In the genomic region with DNA sequence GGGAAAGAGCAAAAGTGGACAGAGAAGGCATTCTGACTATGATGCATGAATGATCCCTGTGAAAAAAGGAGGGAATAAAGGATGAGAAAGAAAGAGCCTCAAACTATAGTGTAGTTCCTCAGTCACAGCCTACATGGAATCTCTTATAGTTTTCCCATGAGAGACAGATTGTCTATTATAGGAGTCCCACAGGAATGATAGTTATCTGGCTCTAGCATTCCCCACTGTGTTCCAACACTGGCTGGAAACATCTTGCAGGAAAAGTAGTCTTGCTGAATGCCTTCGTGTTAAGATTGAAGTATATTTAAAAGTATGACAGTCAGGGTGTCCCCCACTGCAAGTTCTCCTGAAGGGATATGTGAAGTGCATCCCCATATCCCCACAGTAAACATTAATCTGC, we compare ENCODE assay signal across 27 cellular contexts.
"Had no signal": no experiment of that assay in that cellular context is flagged by ENCODE, and none has a peak within 500 bp of the region (broad histone marks: within the 10 kb centered on the region; RNA-seq: fewer than 3 reads in every experiment).

No MANE protein-coding gene starts in this region.

- H3K36me3 Mint-ChIP-seq: activated naive CD8-positive, alpha-beta T cell; brain; mesothelial cell of epicardium; stimulated activated effector memory CD8-positive, alpha-beta T cell treated with anti-CD3 and anti-CD28 coated beads, Interleukin-12 subunit alpha, Interleukin-12 subunit beta, amount 100 ng/mL, for 72 hours had no signal

- H3K27ac Mint-ChIP-seq: activated naive CD8-positive, alpha-beta T cell; activated T-cell treated with anti-CD3 and anti-CD28 coated beads, Interleukin-2, amount 50 U/mL, for 24 hours; activated T-helper 2 cell treated with anti-CD3 and anti-CD28 coated beads, Interferon-gamma antibody, Interleukin-2, Interleukin-4, amounts not matched to agents 10 μg/mL and 5 μg/mL and 100 μg/mL, durations not matched to agents 14 hours and 24 hours and 36 hours; brain; mesothelial cell of epicardium; nephron; stimulated activated effector memory CD8-positive, alpha-beta T cell treated with anti-CD3 and anti-CD28 coated beads, Interleukin-12 subunit alpha, Interleukin-12 subunit beta, amount 100 ng/mL, for 72 hours; stimulated activated naive CD8-positive, alpha-beta T cell treated with anti-CD3 and anti-CD28 coated beads, Interleukin-15, amount 100 ng/mL, for 72 hours had no signal

- H3K27ac ChIP-seq: left lung, neutrophil, pancreas, psoas muscle, right atrium auricular region, skin epidermis, tibial nerve had no signal

- H3K4me3 Mint-ChIP-seq: activated naive CD8-positive, alpha-beta T cell; activated T-cell treated with anti-CD3 and anti-CD28 coated beads, Interleukin-2, amount 50 U/mL, for 24 hours; brain; mesothelial cell of epicardium; nephron; stimulated activated effector memory CD8-positive, alpha-beta T cell treated with anti-CD3 and anti-CD28 coated beads, Interleukin-12 subunit alpha, Interleukin-12 subunit beta, amount 100 ng/mL, for 72 hours; stimulated activated naive CD8-positive, alpha-beta T cell treated with anti-CD3 and anti-CD28 coated beads, Interleukin-15, amount 100 ng/mL, for 72 hours had no signal

- H3K36me3 ChIP-seq: left lung, neutrophil, pancreas, right atrium auricular region, tibial nerve had no signal

- H3K4me1 ChIP-seq: left lung, pancreas, psoas muscle, right atrium auricular region, tibial nerve had no signal

- H3K4me3 ChIP-seq: left lung, pancreas, psoas muscle, right atrium auricular region, skin epidermis, tibial nerve had no signal

- H3K27me3 Mint-ChIP-seq: activated naive CD8-positive, alpha-beta T cell; brain; stimulated activated naive CD8-positive, alpha-beta T cell treated with anti-CD3 and anti-CD28 coated beads, Interleukin-15, amount 100 ng/mL, for 72 hours had no signal

- H3K9me3 ChIP-seq: left lung, neutrophil, pancreas, psoas muscle, right atrium auricular region, tibial nerve had no signal

- H3K9me3 Mint-ChIP-seq: activated T-cell treated with anti-CD3 and anti-CD28 coated beads, Interleukin-2, amount 50 U/mL, for 24 hours; activated T-helper 2 cell treated with anti-CD3 and anti-CD28 coated beads, Interferon-gamma antibody, Interleukin-2, Interleukin-4, amounts not matched to agents 10 μg/mL and 5 μg/mL and 100 μg/mL, durations not matched to agents 14 hours and 24 hours and 36 hours; brain; mesothelial cell of epicardium; nephron; stimulated activated effector memory CD8-positive, alpha-beta T cell treated with anti-CD3 and anti-CD28 coated beads, Interleukin-12 subunit alpha, Interleukin-12 subunit beta, amount 100 ng/mL, for 72 hours; stimulated activated naive CD8-positive, alpha-beta T cell treated with anti-CD3 and anti-CD28 coated beads, Interleukin-15, amount 100 ng/mL, for 72 hours had no signal

- FAIRE-seq: frontal cortex, pancreas, urothelium cell line had no signal

- DNase-seq: activated CD4-positive, alpha-beta T cell treated with anti-CD3 and anti-CD28 coated beads for 1 hour; activated naive CD4-positive, alpha-beta T cell; activated T-cell treated with anti-CD3 and anti-CD28 coated beads, Interleukin-2, amount 50 U/mL, for 24 hours; amniotic stem cell; caudate nucleus; effector memory CD4-positive, alpha-beta T cell; glutamatergic neuron; hippocampal formation; kidney glomerular epithelial cell; left lung; pancreas; psoas muscle; stimulated activated CD4-positive, alpha-beta T cell treated with anti-CD3 and anti-CD28 coated beads, Interleukin-2, amount 100 ng/mL, for 24 hours; stimulated activated naive CD8-positive, alpha-beta T cell treated with anti-CD3 and anti-CD28 coated beads, Interleukin-15, amount 100 ng/mL, for 72 hours; T-helper 1 cell had no signal

- H3K27me3 ChIP-seq: left lung, neutrophil, pancreas, right atrium auricular region, tibial nerve had no signal

- H3K4me1 Mint-ChIP-seq: brain; mesothelial cell of epicardium; nephron; stimulated activated effector memory CD8-positive, alpha-beta T cell treated with anti-CD3 and anti-CD28 coated beads, Interleukin-12 subunit alpha, Interleukin-12 subunit beta, amount 100 ng/mL, for 72 hours; stimulated activated naive CD8-positive, alpha-beta T cell treated with anti-CD3 and anti-CD28 coated beads, Interleukin-15, amount 100 ng/mL, for 72 hours had no signal
